In the genomic region with DNA sequence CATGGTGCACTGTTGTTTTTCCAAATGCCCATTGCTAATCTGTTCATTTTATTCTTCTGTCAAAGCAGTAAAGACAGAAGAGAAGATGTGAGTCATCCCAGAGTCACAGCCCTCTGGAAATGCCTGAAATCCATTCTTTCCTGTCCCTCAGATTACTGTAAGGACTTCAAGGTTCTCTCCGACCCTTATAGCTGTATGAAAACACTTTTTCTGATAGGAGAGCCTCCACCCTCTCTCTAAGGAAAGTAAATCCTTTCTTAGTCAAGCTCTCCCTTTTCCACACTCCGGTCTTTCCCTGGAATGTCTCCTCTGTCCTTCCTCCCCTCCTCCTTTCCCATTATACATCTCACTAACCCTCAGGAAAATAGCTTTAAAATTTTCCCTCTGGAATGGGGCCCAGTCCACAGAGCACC, we compare ENCODE assay signal across 13 cellular contexts. TPM values are rescaled to one million over a fixed set of nuclear protein-coding genes. Genes with fewer than 3 reads are reported as not detected.
DNase-seq lines count a peak whose midpoint lies in the region; ATAC-seq, FAIRE-seq and TF ChIP-seq lines count a peak whose summit lies in the region.
"Had no signal": no experiment of that assay in that cellular context is flagged by ENCODE, and none has a peak within 500 bp of the region (broad histone marks: within the 10 kb centered on the region; RNA-seq: fewer than 3 reads in every experiment).

No MANE protein-coding gene starts in this region.

- DNase-seq in HCEC 1CT (peak; percentile 68), foreskin keratinocyte (peak; percentile 26 to 54), left colon (no peak), GM12892 (ENCODE audit: insufficient read length) (no peak), OCI-LY7 (ENCODE audit: low spot score) (no peak)
- DNase-seq in stimulated activated effector memory CD8-positive, alpha-beta T cell treated with anti-CD3 and anti-CD28 coated beads, Interleukin-12 subunit alpha, Interleukin-12 subunit beta, amount 100 ng/mL, for 72 hours (ENCODE audit: low spot score in 2 of 2), result no peak
- DNase-seq in activated naive CD4-positive, alpha-beta T cell treated with anti-CD3 and anti-CD28 coated beads, Interleukin-2, amount 50 U/mL, for 16 hours, result no peak
- DNase-seq: NCI-H510A treated with DMSO at 0.1 percent for 48 hours; stimulated activated CD4-positive, alpha-beta T cell treated with anti-CD3 and anti-CD28 coated beads, Interleukin-12 subunit alpha, Interleukin-12 subunit beta, amount 100 ng/mL, for 4 hours; T1000 had no signal

- TF ChIP-seq CTCF in WI38 (IDR thresholded peaks at IDR 0.05; ENCODE audit: low read depth, low read length) (no peak), foreskin keratinocyte (conservative IDR thresholded peaks at IDR 0.05) (no peak), OCI-LY7 (conservative IDR thresholded peaks at IDR 0.05; ENCODE audit: low read length) (no peak)

- intact Hi-C loops in left colon (cut with DNase I, micrococcal nuclease) (no loop called here), OCI-LY7 (cut with micrococcal nuclease; ENCODE audit: unreplicated experiment) (no loop called here)

- peaks cover 29% of the 10 kb centered on the region; the same call in 1 of the 2 replicates for H3K9me3 ChIP-seq in OCI-LY7 (ENCODE audit: low read length)

- H3K27ac ChIP-seq in foreskin keratinocyte, result no peak overlapping the region
- no peak overlapping the region for H3K27ac ChIP-seq in OCI-LY7 (ENCODE audit: low read depth, low read length, poor library complexity, severe bottlenecking)
- H3K27ac ChIP-seq: HL-60 had no signal

- peaks cover 22% of the 10 kb centered on the region for H3K4me1 ChIP-seq in foreskin keratinocyte
- H3K4me1 ChIP-seq in OCI-LY7 (ENCODE audit: insufficient read depth, low read length, poor library complexity, severe bottlenecking), result peaks cover 20% of the 10 kb centered on the region

- H3K36me3 ChIP-seq in OCI-LY7 (ENCODE audit: insufficient read depth, low read length), result peaks cover 45% of the 10 kb centered on the region

- H3K9me2 ChIP-seq in OCI-LY7 (ENCODE audit: insufficient read depth, low read length), result no peaks in the 10 kb centered on the region

- H3K27ac Mint-ChIP-seq in stimulated activated effector memory CD8-positive, alpha-beta T cell treated with anti-CD3 and anti-CD28 coated beads, Interleukin-12 subunit alpha, Interleukin-12 subunit beta, amount 100 ng/mL, for 72 hours, result peak overlapping the region; percentile 21

- H3K4me1 Mint-ChIP-seq in stimulated activated effector memory CD8-positive, alpha-beta T cell treated with anti-CD3 and anti-CD28 coated beads, Interleukin-12 subunit alpha, Interleukin-12 subunit beta, amount 100 ng/mL, for 72 hours, result peaks cover 48% of the 10 kb centered on the region

- POLR2A ChIA-PET in OCI-LY7 (lab: Charles Lee), result interaction anchor here (0.7 to 1.3 kb wide), 4 partner anchors 14 to 461 kb away, joined by 3 to 4 read pairs (median 3); no protein-coding TSS in a partner anchor

- peaks cover 25% of the 10 kb centered on the region for H3K79me2 ChIP-seq in OCI-LY7 (ENCODE audit: insufficient read depth, low read depth, low read length)

- no peaks in the 10 kb centered on the region for H3K27me3 ChIP-seq in foreskin keratinocyte

- H3K36me3 Mint-ChIP-seq in stimulated activated effector memory CD8-positive, alpha-beta T cell treated with anti-CD3 and anti-CD28 coated beads, Interleukin-12 subunit alpha, Interleukin-12 subunit beta, amount 100 ng/mL, for 72 hours, result peaks cover 4% of the 10 kb centered on the region

- no peak for TF ChIP-seq POLR2A in GM12892 (IDR thresholded peaks at IDR 0.05; ENCODE audit: low read depth, low read length)

- H3K4me3 ChIP-seq in WI38 (ENCODE audit: low read depth, low read length) (peak overlapping the region; percentile 26), OCI-LY7 (ENCODE audit: low read depth, low read length, poor library complexity, severe bottlenecking) (no peak overlapping the region)

- H2AFZ ChIP-seq in OCI-LY7 (ENCODE audit: low read length), result no peak overlapping the region

- H4K20me1 ChIP-seq in OCI-LY7 (ENCODE audit: insufficient read depth, low read length), result peaks cover 9% of the 10 kb centered on the region; the same call in 1 of the 2 replicates

- H3K4me2 ChIP-seq in OCI-LY7 (ENCODE audit: low read length), result no peak overlapping the region

- no TSS peak for BruUV-seq in OCI-LY7 (replicated peaks; lab: Mats Ljungman, UMichigan)

- CTCF ChIA-PET in OCI-LY7 (lab: Charles Lee; ENCODE audit: unreplicated experiment), result no interaction called here

- H3K9me3 Mint-ChIP-seq in stimulated activated effector memory CD8-positive, alpha-beta T cell treated with anti-CD3 and anti-CD28 coated beads, Interleukin-12 subunit alpha, Interleukin-12 subunit beta, amount 100 ng/mL, for 72 hours, result peaks cover 4% of the 10 kb centered on the region

- FAIRE-seq in GM12892 (lab: Jason Lieb, UNC), result no peak
- FAIRE-seq: islet of Langerhans had no signal

- ATAC-seq in foreskin keratinocyte (peak; percentile 18), left colon (no peak)
- no peak for ATAC-seq in stimulated activated effector memory CD8-positive, alpha-beta T cell treated with anti-CD3 and anti-CD28 coated beads, Interleukin-12 subunit alpha, Interleukin-12 subunit beta, amount 100 ng/mL, for 72 hours

- peak overlapping the region; percentile 73 for H3K4me3 Mint-ChIP-seq in stimulated activated effector memory CD8-positive, alpha-beta T cell treated with anti-CD3 and anti-CD28 coated beads, Interleukin-12 subunit alpha, Interleukin-12 subunit beta, amount 100 ng/mL, for 72 hours

RNA-seq across cellular contexts. Expression of a gene that starts 3.5 kb away (rescaled TPM):
- total RNA-seq in foreskin keratinocyte, result 162 and 163 TPM in 2 replicates
- polyA plus RNA-seq in foreskin keratinocyte, result 233 and 268 TPM in 2 replicates
- 100 to 1,000 TPM; 680 to 788 TPM for total RNA-seq in left colon
- polyA plus RNA-seq in GM12892 (2012; ENCODE audit: missing spikeins), result 108 TPM
- total RNA-seq in OCI-LY7 (2014; rRNA removed; shearing (Covaris generic)), result 87.4 and 109 TPM in 2 replicates
- 144 and 148 TPM in 2 replicates for total RNA-seq in OCI-LY7 (2022)

Comparison
In these comparisons a context has a peak if more than half of its experiments do, and no peak if none do; other contexts are left out.
1. DNase-seq: peak in HCEC 1CT (single experiment) and foreskin keratinocyte (2 of 2); none in stimulated activated effector memory CD8-positive, alpha-beta T cell treated with anti-CD3 and anti-CD28 coated beads, Interleukin-12 subunit alpha, Interleukin-12 subunit beta, amount 100 ng/mL, for 72 hours (0 of 2), left colon (0 of 2), activated naive CD4-positive, alpha-beta T cell treated with anti-CD3 and anti-CD28 coated beads, Interleukin-2, amount 50 U/mL, for 16 hours (single experiment), GM12892 (single experiment) and OCI-LY7 (single experiment).